In genomic region chr1:182839209-182840065, GRCh38 we compare ENCODE assay signal across 8 cellular contexts. TPM values are rescaled to one million over a fixed set of nuclear protein-coding genes. Genes with fewer than 3 reads are reported as not detected.
A peak's percentile ranks its signal among the peaks of the same experiment; 100 is the strongest.
DNase-seq lines count a peak whose midpoint lies in the region; ATAC-seq and TF ChIP-seq lines count a peak whose summit lies in the region.

TSS of gene DHX9 (plus strand) at chr1:182839347. CDS start at chr1:182842567, 3,220 bp downstream.

- H3K79me2 ChIP-seq in KMS-11 (ENCODE audit: insufficient read depth, low read depth) = peaks cover 49% of the 10 kb centered on the region

- ATAC-seq in GM21737 (IDR thresholded peaks at IDR 0.05; ENCODE audit: unreplicated experiment) = peak; percentile 78
- peak; percentile 90 for ATAC-seq in Panc1

- 0% methylated on average over 33 of the region's 92 CpGs for WGBS in esophagus muscularis mucosa

- DNase-seq in DMS79 (lab: John Stamatoyannopoulos, UW) (peak; percentile 80), Panc1 (ENCODE audit: low read depth, low spot score) (peak; percentile 33), esophagus muscularis mucosa (ENCODE audit: extremely low spot score) (peak; percentile 98), myocyte (ENCODE audit: low read depth) (peak; percentile 90)
- peak; percentile 98 for DNase-seq in activated T-cell treated with anti-CD3 and anti-CD28 coated beads, Interleukin-2, amount 50 U/mL, for 48 hours
- peak; percentile 82 to 88 for DNase-seq in stimulated activated CD8-positive, alpha-beta memory T cell treated with anti-CD3 and anti-CD28 coated beads, Interleukin-7, amount 100 ng/mL, for 48 hours (ENCODE audit: extremely low read depth in 1 of 2, low read depth in 1 of 2)

- POLR2A ChIA-PET in Panc1 (lab: Charles Lee) = interaction anchor here (0.5 kb wide), 1 partner anchor 245 kb away, joined by 6 read pairs; no protein-coding TSS in a partner anchor

- intact Hi-C loops in Panc1 (cut with micrococcal nuclease; ENCODE audit: unreplicated experiment) = no loop called here
- intact Hi-C loops in esophagus muscularis mucosa (cut with DNase I) = no loop called here

- BruUV-seq in Panc1 (replicated peaks; lab: Mats Ljungman, UMichigan) = TSS peak; percentile 75

- H4K20me1 ChIP-seq in KMS-11 (ENCODE audit: insufficient read depth) = peaks cover 47% of the 10 kb centered on the region

- TF ChIP-seq CTCF in KMS-11 (conservative IDR thresholded peaks at IDR 0.05; ENCODE audit: low read depth, low read length) (peak; percentile 33; the same call in 1 of the 2 replicates), Panc1 (IDR thresholded peaks at IDR 0.05) (no peak), esophagus muscularis mucosa (IDR thresholded peaks at IDR 0.05) (peak in 2 of 3 experiments; percentile 14 to 32)

- H3K27me3 ChIP-seq in KMS-11 (ENCODE audit: insufficient read depth, low read depth) (no peaks in the 10 kb centered on the region), Panc1 (ENCODE audit: control insufficient read depth, insufficient read depth, low read length) (no peaks in the 10 kb centered on the region), esophagus muscularis mucosa (no peaks in the 10 kb centered on the region)

- TF ChIP-seq EP300 in esophagus muscularis mucosa (IDR thresholded peaks at IDR 0.05) = no peak

- H3K36me3 ChIP-seq in KMS-11 (ENCODE audit: insufficient read depth) (peaks cover 25% of the 10 kb centered on the region; the same call in 1 of the 2 replicates), Panc1 (ENCODE audit: control insufficient read depth, insufficient read depth, low read length) (peaks cover 18% of the 10 kb centered on the region), esophagus muscularis mucosa (peaks cover 3 to 15% (median 12%) of the 10 kb centered on the region in 4 donors)

- peak within 1 kb of the TSS; percentile 91 for H2AFZ ChIP-seq in KMS-11 (ENCODE audit: low read depth)

- H3K9me3 ChIP-seq in Panc1 (ENCODE audit: control insufficient read depth, insufficient read depth, low read depth, low read length) (no peaks in the 10 kb centered on the region), esophagus muscularis mucosa (no peaks in the 10 kb centered on the region)

- H3K27ac ChIP-seq in KMS-11 = peak within 1 kb of the TSS; percentile 90
- peak within 1 kb of the TSS; percentile 91 for H3K27ac ChIP-seq in Panc1 (ENCODE audit: low read length)
- H3K27ac ChIP-seq in esophagus muscularis mucosa (replicated peaks in 1 of 4) = peak within 1 kb of the TSS; percentile 86 to 97 (median 94)

- in situ Hi-C loops in Panc1 (cut with HindIII; ENCODE audit: low pct_unique_long_range_greater_than_20kb, low sequenced_read_pairs) = no loop called here

- TF ChIP-seq POLR2A in esophagus muscularis mucosa (IDR thresholded peaks at IDR 0.05; ENCODE audit: low read depth) = peak; percentile 83

- H3K4me3 ChIP-seq in KMS-11 (IDR thresholded peaks at IDR 0.05; ENCODE audit: insufficient read depth, low read depth, low read length) = peak within 1 kb of the TSS; percentile 98
- peak within 1 kb of the TSS; percentile 90 to 93 for H3K4me3 ChIP-seq in Panc1 (ENCODE audit: low read depth in 2 of 2, low read length in 2 of 2)
- H3K4me3 ChIP-seq in esophagus muscularis mucosa = peak within 1 kb of the TSS; percentile 78 to 88 (median 84)

- H3K9ac ChIP-seq in KMS-11 = peak within 1 kb of the TSS; percentile 88

- CTCF ChIA-PET in Panc1 (lab: Charles Lee) = interaction anchor here (0.7 kb wide), 1 partner anchor 53 kb away, joined by 3 read pairs; no protein-coding TSS in a partner anchor

- peaks cover 44% of the 10 kb centered on the region for H3K4me1 ChIP-seq in KMS-11 (ENCODE audit: low read depth, poor library complexity, severe bottlenecking)
- peaks cover 16% of the 10 kb centered on the region for H3K4me1 ChIP-seq in Panc1 (ENCODE audit: control insufficient read depth, insufficient read depth, low read length)
- H3K4me1 ChIP-seq in esophagus muscularis mucosa = peaks cover 23 to 50% (median 49%) of the 10 kb centered on the region in 4 donors

- H3K4me2 ChIP-seq in KMS-11 = peak within 1 kb of the TSS; percentile 99

RNA-seq across cellular contexts. Expression of gene DHX9, which starts in this region (rescaled TPM):
- total RNA-seq in Panc1 (2021; ENCODE audit: unreplicated experiment) (180 TPM), esophagus muscularis mucosa (10 to 100 TPM; 73.0 to 89.7 (median 74.5) TPM), myocyte (113 and 114 TPM in 2 replicates)
- polyA plus RNA-seq in Panc1 (2012; ENCODE audit: insufficient read length) = 91.0 TPM
- polyA plus RNA-seq in myocyte (2012) = 64.0 TPM

Comparison
In these comparisons a context has a peak if more than half of its experiments do, and no peak if none do; other contexts are left out.
1. Peak in every context shown above with its lines: DNase-seq, ATAC-seq, H3K4me3 ChIP-seq and H3K27ac ChIP-seq.
2. DNase-seq: peak in every context shown above with its lines; median percentile 98 in activated T-cell treated with anti-CD3 and anti-CD28 coated beads, Interleukin-2, amount 50 U/mL, for 48 hours; 98 in esophagus muscularis mucosa; 90 in myocyte; 85 in stimulated activated CD8-positive, alpha-beta memory T cell treated with anti-CD3 and anti-CD28 coated beads, Interleukin-7, amount 100 ng/mL, for 48 hours; 80 in DMS79; 33 in Panc1.